8 cellular contexts compared by ENCODE assay signal in the genomic region with DNA sequence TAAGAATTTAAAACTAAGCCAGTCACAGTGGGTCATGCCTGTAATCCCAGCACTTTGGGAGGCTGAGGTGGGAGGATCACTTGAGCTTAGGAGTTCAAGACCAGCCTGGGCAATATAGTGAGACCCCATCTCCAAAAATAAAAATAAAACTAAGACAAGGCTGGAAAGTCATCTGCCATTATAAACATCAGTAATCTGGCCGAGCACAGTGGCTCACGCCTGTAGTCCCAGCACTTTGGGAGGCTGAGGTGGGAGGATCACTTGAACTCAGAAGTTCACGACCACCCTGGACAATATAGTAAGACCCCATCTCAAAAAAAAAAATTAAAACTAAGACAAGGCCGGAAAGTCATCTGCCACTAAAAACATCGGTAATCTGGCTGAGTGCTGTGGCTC. TPM values are rescaled to one million over a fixed set of nuclear protein-coding genes. Genes with fewer than 3 reads are reported as not detected.
DNase-seq lines count a peak whose midpoint lies in the region; ATAC-seq, FAIRE-seq and TF ChIP-seq lines count a peak whose summit lies in the region.
"Not testable (repeated sequence)": the region's sequence is repeated elsewhere in the genome, so short reads cannot be mapped to it uniquely, and the experiment has no call there.

No MANE protein-coding gene starts in this region.

- intact Hi-C loops in endothelial cell of umbilical vein (cut with micrococcal nuclease), result not testable (repeated sequence)
- intact Hi-C loops in sigmoid colon (cut with DNase I), result loop anchor here (2.0 kb wide), 2 partner anchors 18 to 228 kb away; a partner anchor contains a TSS

- not testable (repeated sequence) for H3F3A ChIP-seq in DOHH2 (ENCODE audit: control insufficient read depth, insufficient read depth)

- H3K4me2 ChIP-seq in DOHH2 (ENCODE audit: low read length), result 0 out of 2 replicates have a peak overlapping the region, but pooled peaks have one; percentile 81
- not testable (repeated sequence) for H3K4me2 ChIP-seq in endothelial cell of umbilical vein (ENCODE audit: insufficient read depth, low read length)

- not testable (repeated sequence) for H3K4me1 Mint-ChIP-seq in WTC11; natural killer cell treated with Interleukin-12 subunit alpha and Interleukin-12 subunit beta and Interleukin-15 and Interleukin-18, amount 100 ng/mL, for 72 hours (ENCODE audit: low read depth in 2 of 2)
- peaks cover 16% of the 10 kb centered on the region for H3K4me1 Mint-ChIP-seq in activated naive CD4-positive, alpha-beta T cell treated with anti-CD3 and anti-CD28 coated beads, Interleukin-2, amount 50 U/mL, for 24 hours

- H3K9ac ChIP-seq in endothelial cell of umbilical vein (replicated peaks; ENCODE audit: extremely low read depth, insufficient read depth, low read length), result not testable (repeated sequence)

- H4K20me1 ChIP-seq in DOHH2 (ENCODE audit: control insufficient read depth, insufficient read depth, low read depth, low read length); endothelial cell of umbilical vein (replicated peaks; ENCODE audit: control insufficient read depth, extremely low read depth, insufficient read depth, low read length): not testable (repeated sequence)

- H3K9me1 ChIP-seq in endothelial cell of umbilical vein (replicated peaks; ENCODE audit: control insufficient read depth, extremely low read depth, insufficient read depth, low read length), result not testable (repeated sequence)

- 98% methylated on average over 5 of the region's 5 CpGs for WGBS in sigmoid colon, 2 donors

- H3K27ac ChIP-seq in ACC112 (ENCODE audit: low read depth, low read length); DOHH2 (ENCODE audit: low read depth, low read length); endothelial cell of umbilical vein (ENCODE audit: insufficient read depth, low read depth, low read length): not testable (repeated sequence)
- H3K27ac ChIP-seq in sigmoid colon, result peak overlapping the region in 3 of 4 donors; percentile 91 to 96 (median 91)

- not testable (repeated sequence) for TF ChIP-seq POLR2A in NB4 (IDR thresholded peaks at IDR 0.05; ENCODE audit: extremely low read depth, insufficient read length); endothelial cell of umbilical vein (IDR thresholded peaks at IDR 0.05; ENCODE audit: low read depth, low read length); sigmoid colon (IDR thresholded peaks at IDR 0.05)

- H3K27me3 ChIP-seq in ACC112 (ENCODE audit: insufficient read depth, low read length); DOHH2 (ENCODE audit: control insufficient read depth, low read length); endothelial cell of umbilical vein (ENCODE audit: control insufficient read depth in 2 of 2, insufficient read depth in 2 of 2, low read length in 2 of 2); sigmoid colon: not testable (repeated sequence)

- not testable (repeated sequence) for H3K27me3 Mint-ChIP-seq in WTC11 (ENCODE audit: low read depth); activated naive CD4-positive, alpha-beta T cell treated with anti-CD3 and anti-CD28 coated beads, Interleukin-2, amount 50 U/mL, for 24 hours; natural killer cell treated with Interleukin-12 subunit alpha and Interleukin-12 subunit beta and Interleukin-15 and Interleukin-18, amount 100 ng/mL, for 72 hours

- H3K9me3 ChIP-seq in DOHH2 (ENCODE audit: control insufficient read depth, insufficient read depth, low read length); endothelial cell of umbilical vein (replicated peaks; ENCODE audit: control insufficient read depth, insufficient read depth, low read length); sigmoid colon: not testable (repeated sequence)

- not testable (repeated sequence) for BruUV-seq in endothelial cell of umbilical vein (replicated peaks; lab: Mats Ljungman, UMichigan)

- not testable (repeated sequence) for ATAC-seq in WTC11; natural killer cell treated with Interleukin-12 subunit alpha and Interleukin-12 subunit beta and Interleukin-15 and Interleukin-18, amount 100 ng/mL, for 72 hours

- TF ChIP-seq CTCF in DOHH2 (IDR thresholded peaks at IDR 0.05; ENCODE audit: low read depth, low read length, poor library complexity, severe bottlenecking); NB4 (IDR thresholded peaks at IDR 0.05; ENCODE audit: low read depth, low read length); WTC11 (IDR thresholded peaks at IDR 0.05); endothelial cell of umbilical vein (IDR thresholded peaks at IDR 0.05; ENCODE audit: extremely low read depth in 1 of 2, insufficient read depth in 1 of 2, low read depth in 1 of 2, low read length in 2 of 2); sigmoid colon (IDR thresholded peaks at IDR 0.05): not testable (repeated sequence)

- dilution Hi-C loops in endothelial cell of umbilical vein (cut with MboI; ENCODE audit: extremely low pct_ligation_motif_present, low sequenced_read_pairs), result not testable (repeated sequence)

- DNase-seq in NB4 (ENCODE audit: low read depth); WTC11 (ENCODE audit: low spot score); endothelial cell of umbilical vein (ENCODE audit: low read depth, low spot score); natural killer cell treated with Interleukin-12 subunit alpha and Interleukin-12 subunit beta and Interleukin-15 and Interleukin-18, amount 100 ng/mL, for 72 hours (ENCODE audit: low spot score); sigmoid colon: not testable (repeated sequence)

- not testable (repeated sequence) for H2AFZ ChIP-seq in ACC112 (ENCODE audit: low read length, unreplicated experiment); endothelial cell of umbilical vein (ENCODE audit: low read depth, low read length)

- H3K4me3 ChIP-seq in ACC112 (ENCODE audit: low read depth, low read length) (peak overlapping the region; percentile 87; the same call in 1 of the 2 replicates), NB4 (ENCODE audit: low read depth, low read length) (peak overlapping the region; percentile 76)
- not testable (repeated sequence) for H3K4me3 ChIP-seq in DOHH2 (ENCODE audit: low read length); endothelial cell of umbilical vein (replicated peaks in 1 of 3; ENCODE audit: insufficient read depth in 1 of 3, low read depth in 1 of 3, low read length in 3 of 3); sigmoid colon

- H3K36me3 Mint-ChIP-seq in WTC11, result peaks cover 10% of the 10 kb centered on the region; the same call in 1 of the 2 replicates
- H3K36me3 Mint-ChIP-seq in activated naive CD4-positive, alpha-beta T cell treated with anti-CD3 and anti-CD28 coated beads, Interleukin-2, amount 50 U/mL, for 24 hours; natural killer cell treated with Interleukin-12 subunit alpha and Interleukin-12 subunit beta and Interleukin-15 and Interleukin-18, amount 100 ng/mL, for 72 hours: not testable (repeated sequence)

- H3K4me3 Mint-ChIP-seq in WTC11, result peak overlapping the region; percentile 89; the same call in 1 of the 2 replicates
- H3K4me3 Mint-ChIP-seq in activated naive CD4-positive, alpha-beta T cell treated with anti-CD3 and anti-CD28 coated beads, Interleukin-2, amount 50 U/mL, for 24 hours, result peak overlapping the region; percentile 3
- H3K4me3 Mint-ChIP-seq in natural killer cell treated with Interleukin-12 subunit alpha and Interleukin-12 subunit beta and Interleukin-15 and Interleukin-18, amount 100 ng/mL, for 72 hours, result peak overlapping the region; percentile 90

- not testable (repeated sequence) for H3K79me2 ChIP-seq in ACC112 (ENCODE audit: control insufficient read depth, insufficient read depth, low read length, unreplicated experiment); DOHH2 (ENCODE audit: control insufficient read depth, low read length); endothelial cell of umbilical vein (ENCODE audit: control insufficient read depth, insufficient read depth, low read length)

- not testable (repeated sequence) for TF ChIP-seq EP300 in sigmoid colon (IDR thresholded peaks at IDR 0.05)

- CTCF ChIA-PET in WTC11 (lab: Charles Lee), result interaction anchor here (1.8 kb wide), 1 partner anchor 26 kb away, joined by 6 read pairs; no protein-coding TSS in a partner anchor
- CTCF ChIA-PET in endothelial cell of umbilical vein (lab: Charles Lee), result not testable (repeated sequence)

- POLR2A ChIA-PET in WTC11 (lab: Charles Lee), result not testable (repeated sequence)
- POLR2A ChIA-PET in endothelial cell of umbilical vein (lab: Charles Lee), result interaction anchor here (0.7 kb wide), 1 partner anchor 424 kb away, joined by 3 read pairs; no protein-coding TSS in a partner anchor

- peak; percentile 4 for FAIRE-seq in endothelial cell of umbilical vein (lab: Jason Lieb, UNC)

- H3K9me3 Mint-ChIP-seq in WTC11; activated naive CD4-positive, alpha-beta T cell treated with anti-CD3 and anti-CD28 coated beads, Interleukin-2, amount 50 U/mL, for 24 hours; natural killer cell treated with Interleukin-12 subunit alpha and Interleukin-12 subunit beta and Interleukin-15 and Interleukin-18, amount 100 ng/mL, for 72 hours: not testable (repeated sequence)

- not testable (repeated sequence) for H3K4me1 ChIP-seq in ACC112 (ENCODE audit: control insufficient read depth, insufficient read depth, low read length, unreplicated experiment); endothelial cell of umbilical vein (ENCODE audit: control insufficient read depth, extremely low read depth, insufficient read depth, low read length); sigmoid colon
- peaks cover 16% of the 10 kb centered on the region for H3K4me1 ChIP-seq in DOHH2 (ENCODE audit: control insufficient read depth, low read length)

- not testable (repeated sequence) for H3K27ac Mint-ChIP-seq in WTC11; activated naive CD4-positive, alpha-beta T cell treated with anti-CD3 and anti-CD28 coated beads, Interleukin-2, amount 50 U/mL, for 24 hours
- H3K27ac Mint-ChIP-seq in natural killer cell treated with Interleukin-12 subunit alpha and Interleukin-12 subunit beta and Interleukin-15 and Interleukin-18, amount 100 ng/mL, for 72 hours, result peak overlapping the region in 1 of 2 donors; percentile 83

- H3K9me2 ChIP-seq in DOHH2 (replicated peaks; ENCODE audit: control insufficient read depth, low read length), result not testable (repeated sequence)

- not testable (repeated sequence) for H3K36me3 ChIP-seq in ACC112 (ENCODE audit: insufficient read depth, low read length); DOHH2 (ENCODE audit: control insufficient read depth, low read length); endothelial cell of umbilical vein (ENCODE audit: control insufficient read depth in 2 of 2, extremely low read depth in 1 of 2, insufficient read depth in 2 of 2, low read length in 2 of 2)
- H3K36me3 ChIP-seq in sigmoid colon, result peaks cover 0 to 19% (median 5%) of the 10 kb centered on the region in 4 donors

RNA-seq across cellular contexts. Expression of a gene that starts 1.2 kb away (rescaled TPM):
- total RNA-seq in WTC11 (2021) (10.1 to 12.2 TPM (median 10.9 TPM) in 3 replicates), endothelial cell of umbilical vein (12.6 and 15.3 TPM in 2 replicates), sigmoid colon (1 to 10 TPM; 4.2 to 9.7 (median 7.2) TPM)
- polyA plus RNA-seq in endothelial cell of umbilical vein (6.4 and 10.2 TPM in 2 replicates), sigmoid colon (1 to 10 TPM; 6.0 to 7.9 (median 6.5) TPM)
- polyA plus RNA-seq in endothelial cell of umbilical vein (2011; cell fraction: cytosol; rRNA removed), result 7.1 and 9.1 TPM in 2 replicates
- 4.7 and 5.0 TPM in 2 replicates for polyA plus RNA-seq in endothelial cell of umbilical vein (2011; cell fraction: nucleus; rRNA removed)
- 18.3 and 25.7 TPM in 2 replicates for polyA plus RNA-seq in endothelial cell of umbilical vein (2012)
- 4.9 and 11.7 TPM in 2 replicates for polyA minus RNA-seq in endothelial cell of umbilical vein
- polyA minus RNA-seq in endothelial cell of umbilical vein (2011; cell fraction: cytosol; rRNA and poly(A)+ RNA removed), result 3.9 TPM
- polyA minus RNA-seq in endothelial cell of umbilical vein (2011; cell fraction: nucleus; rRNA and poly(A)+ RNA removed), result 3.3 and 3.5 TPM in 2 replicates
- total RNA-seq in natural killer cell treated with Interleukin-12 subunit alpha and Interleukin-12 subunit beta and Interleukin-15 and Interleukin-18, amount 100 ng/mL, for 72 hours, result 1 to 10 TPM; 7.3 to 9.1 TPM

Comparison
In these comparisons a context has a peak if more than half of its experiments do, and no peak if none do; other contexts are left out.
1. H3K4me3 Mint-ChIP-seq: peak in every context shown above with its lines; median percentile 90 in natural killer cell treated with Interleukin-12 subunit alpha and Interleukin-12 subunit beta and Interleukin-15 and Interleukin-18, amount 100 ng/mL, for 72 hours; 89 in WTC11; 3 in activated naive CD4-positive, alpha-beta T cell treated with anti-CD3 and anti-CD28 coated beads, Interleukin-2, amount 50 U/mL, for 24 hours.